In genomic region chr10:88995156-88995876, GRCh38 we compare ENCODE assay signal across 12 cellular contexts. TPM values are rescaled to one million over a fixed set of nuclear protein-coding genes. Genes with fewer than 3 reads are reported as not detected.
DNase-seq lines count a peak whose midpoint lies in the region; ATAC-seq, FAIRE-seq and TF ChIP-seq lines count a peak whose summit lies in the region.
"Had no signal": no experiment of that assay in that cellular context is flagged by ENCODE, and none has a peak within 500 bp of the region (broad histone marks: within the 10 kb centered on the region; RNA-seq: fewer than 3 reads in every experiment).

No MANE protein-coding gene starts in this region.

- POLR2A ChIA-PET in A673 (lab: Charles Lee; ENCODE audit: low non-redundant PET), result interaction anchor here (0.6 kb wide), 1 partner anchor 315 kb away, joined by 4 read pairs; no protein-coding TSS in a partner anchor
- POLR2A ChIA-PET in naive thymus-derived CD4-positive, alpha-beta T cell (lab: Charles Lee), result no interaction called here

- H3K4me1 Mint-ChIP-seq in activated naive CD8-positive, alpha-beta T cell (ENCODE audit: low read depth), result peaks cover 54% of the 10 kb centered on the region
- peaks cover 31 to 68% (median 48%) of the 10 kb centered on the region in 7 donors for H3K4me1 Mint-ChIP-seq in naive thymus-derived CD4-positive, alpha-beta T cell

- CTCF ChIA-PET in A673 (lab: Charles Lee), result no interaction called here
- CTCF ChIA-PET in naive thymus-derived CD4-positive, alpha-beta T cell (lab: Charles Lee), result interaction anchor here (1.1 kb wide), 1 partner anchor 8 kb away, joined by 3 read pairs; no protein-coding TSS in a partner anchor

- peaks cover 33% of the 10 kb centered on the region for H3K4me1 ChIP-seq in A673 (ENCODE audit: insufficient read depth, low read length, poor library complexity, severe bottlenecking)
- peaks cover 26 to 51% of the 10 kb centered on the region in 2 donors for H3K4me1 ChIP-seq in naive thymus-derived CD4-positive, alpha-beta T cell (ENCODE audit: control insufficient read depth in 2 of 2, insufficient read depth in 2 of 2, low read length in 2 of 2)

- BruUV-seq in A673 (replicated peaks; lab: Mats Ljungman, UMichigan), result no TSS peak

- no peaks in the 10 kb centered on the region for H3K27me3 ChIP-seq in A673 (replicated peaks; ENCODE audit: insufficient read depth, low read depth, low read length, poor library complexity)
- H3K27me3 ChIP-seq in naive thymus-derived CD4-positive, alpha-beta T cell (ENCODE audit: control insufficient read depth in 2 of 2, insufficient read depth in 2 of 2, low read length in 2 of 2), result no peaks in the 10 kb centered on the region

- no peaks in the 10 kb centered on the region for H3K27me3 Mint-ChIP-seq in activated naive CD8-positive, alpha-beta T cell
- no peaks in the 10 kb centered on the region for H3K27me3 Mint-ChIP-seq in naive thymus-derived CD4-positive, alpha-beta T cell

- intact Hi-C loops in A673 (cut with micrococcal nuclease; ENCODE audit: unreplicated experiment), result no loop called here
- intact Hi-C loops in naive thymus-derived CD4-positive, alpha-beta T cell (cut with micrococcal nuclease), result loop anchor here in 1 of 2 donors (10.0 kb wide), 4 partner anchors 611 to 1491 kb away; partner anchors contain the start of genes ATAD1, MINPP1 and PANK1

- FAIRE-seq in GM18507 (lab: Jason Lieb, UNC), result peak; percentile 72
- FAIRE-seq: HepG2 had no signal

- TF ChIP-seq CTCF in A673 (conservative IDR thresholded peaks at IDR 0.05; ENCODE audit: low read depth, low read length), result no peak

- H3K9me3 ChIP-seq in A673 (ENCODE audit: low read depth, low read length, poor library complexity, severe bottlenecking), result no peaks in the 10 kb centered on the region
- no peaks in the 10 kb centered on the region for H3K9me3 ChIP-seq in naive thymus-derived CD4-positive, alpha-beta T cell (ENCODE audit: control insufficient read depth in 2 of 3, low read length in 3 of 3)

- peak overlapping the region; percentile 53 for H3K4me3 Mint-ChIP-seq in activated naive CD8-positive, alpha-beta T cell
- peak overlapping the region in 9 of 10 donors; percentile 13 to 73 (median 60) for H3K4me3 Mint-ChIP-seq in naive thymus-derived CD4-positive, alpha-beta T cell

- ATAC-seq in naive thymus-derived CD4-positive, alpha-beta T cell, result no peak
- no peak for ATAC-seq in HG02981 (IDR thresholded peaks at IDR 0.05; ENCODE audit: unreplicated experiment)
- ATAC-seq: HepG2, SK-N-SH treated with all-trans-retinoic acid at 6 μM for 48 hours had no signal

- H3K36me3 Mint-ChIP-seq in activated naive CD8-positive, alpha-beta T cell, result peaks cover 3% of the 10 kb centered on the region
- peaks cover 0 to 26% (median 0%) of the 10 kb centered on the region in 5 donors for H3K36me3 Mint-ChIP-seq in naive thymus-derived CD4-positive, alpha-beta T cell

- peak overlapping the region; percentile 20 for H3K27ac ChIP-seq in A673 (ENCODE audit: low read depth, low read length, poor library complexity, severe bottlenecking)
- no peak overlapping the region for H3K27ac ChIP-seq in naive thymus-derived CD4-positive, alpha-beta T cell (ENCODE audit: low read depth, low read length)

- peak overlapping the region; percentile 80 for H3K27ac Mint-ChIP-seq in activated naive CD8-positive, alpha-beta T cell
- H3K27ac Mint-ChIP-seq in naive thymus-derived CD4-positive, alpha-beta T cell, result peak overlapping the region in 4 of 9 donors; percentile 26 to 67 (median 47)

- no peak for DNase-seq in A673 (ENCODE audit: low spot score)
- DNase-seq in GM18507 (ENCODE audit: extremely low spot score, insufficient read length, low read depth), result no peak
- DNase-seq in naive thymus-derived CD4-positive, alpha-beta T cell, result peak in 3 of 9 donors; percentile 10 to 33 (median 23)
- DNase-seq in NCI-H146 treated with DMSO at 0.1 percent for 48 hours (lab: John Stamatoyannopoulos, UW; ENCODE audit: unreplicated experiment), result no peak
- DNase-seq in NAMALWA (ENCODE audit: low spot score), result no peak
- DNase-seq in UCSD-AML1 (lab: John Stamatoyannopoulos, UW; ENCODE audit: unreplicated experiment), result no peak
- DNase-seq: activated CD8-positive, alpha-beta memory T cell treated with anti-CD3 and anti-CD28 coated beads for 24 hours; NCI-H1436 treated with DMSO at 0.1 percent for 48 hours had no signal

- no peak overlapping the region for H3K4me3 ChIP-seq in A673 (ENCODE audit: low read depth, low read length, poor library complexity, severe bottlenecking)
- H3K4me3 ChIP-seq in naive thymus-derived CD4-positive, alpha-beta T cell (ENCODE audit: low read length), result peak overlapping the region; percentile 25

- H3K9me3 Mint-ChIP-seq in activated naive CD8-positive, alpha-beta T cell (ENCODE audit: low read depth), result no peaks in the 10 kb centered on the region
- peaks cover 0 to 2% (median 0%) of the 10 kb centered on the region in 11 donors for H3K9me3 Mint-ChIP-seq in naive thymus-derived CD4-positive, alpha-beta T cell

- H3K36me3 ChIP-seq in A673 (ENCODE audit: insufficient read depth, low read length, poor library complexity, severe bottlenecking), result no peaks in the 10 kb centered on the region
- peaks cover 0 to 8% (median 0%) of the 10 kb centered on the region in 3 experiments for H3K36me3 ChIP-seq in naive thymus-derived CD4-positive, alpha-beta T cell (ENCODE audit: control insufficient read depth in 2 of 3, insufficient read depth in 3 of 3, low read length in 3 of 3)

RNA-seq across cellular contexts. Expression of gene FAS, which starts 4.7 kb away (rescaled TPM):
- 30.4 and 40.3 TPM in 2 replicates for total RNA-seq in A673 (2021)
- 10 to 100 TPM in 2 of 5 experiments, 1 to 10 TPM in 3; 5.6 to 67.4 (median 8.3) TPM for total RNA-seq in naive thymus-derived CD4-positive, alpha-beta T cell
- polyA plus RNA-seq in naive thymus-derived CD4-positive, alpha-beta T cell, result 1 to 10 TPM; 2.1 to 3.0 TPM

RNA-seq across cellular contexts. Expression of gene ACTA2, which starts 42.7 kb away (rescaled TPM):
- 52.2 and 78.4 TPM in 2 replicates for total RNA-seq in A673 (2021)
- total RNA-seq in naive thymus-derived CD4-positive, alpha-beta T cell, result 10 to 100 TPM in 1 of 5 experiments, 1 to 10 TPM in 3, under 1 TPM in 1; 0.56 to 12.0 (median 1.3) TPM
- polyA plus RNA-seq in naive thymus-derived CD4-positive, alpha-beta T cell, result 1 to 10 TPM in 1 of 2 donors, under 1 TPM in 1; 0.92 to 2.2 TPM
